Comparison of ENCODE assay signal across 6 cellular contexts in the genomic region with DNA sequence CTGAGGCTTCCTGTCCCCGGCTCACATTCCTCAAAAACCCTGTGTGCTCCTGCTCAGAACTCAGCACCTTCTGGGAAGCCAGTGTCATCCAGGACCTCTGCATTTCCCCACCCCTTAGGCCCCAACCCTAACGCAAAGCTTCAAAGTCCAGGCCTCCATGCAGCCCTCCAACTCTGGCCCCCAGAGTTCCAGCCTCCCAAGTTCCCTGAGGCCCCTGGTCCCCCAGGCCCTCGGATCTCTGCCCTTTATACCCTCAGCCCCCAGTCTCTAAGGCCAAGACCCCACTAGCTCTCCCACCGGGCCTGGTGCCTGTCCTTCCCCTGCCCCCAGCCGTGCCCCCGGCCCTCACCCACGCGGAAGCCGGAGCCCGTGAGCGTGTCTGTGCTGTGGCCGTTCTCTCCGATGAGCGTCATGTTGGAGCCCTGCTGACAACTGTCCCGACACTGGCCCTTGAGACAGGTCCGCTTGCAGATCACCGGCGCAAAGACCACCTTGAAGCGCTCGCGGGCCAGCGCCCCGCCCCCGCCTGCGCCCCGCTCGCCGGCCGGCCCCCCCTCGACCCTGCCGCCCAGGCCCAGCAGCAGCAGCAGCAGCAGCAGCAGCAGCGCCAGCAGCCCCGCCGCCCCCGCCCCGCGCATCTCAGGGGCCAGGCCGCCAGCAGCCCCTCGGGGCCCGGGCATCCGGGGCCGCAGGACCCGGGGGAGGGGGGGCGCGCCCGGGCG. TPM values are rescaled to one million over a fixed set of nuclear protein-coding genes. Genes with fewer than 3 reads are reported as not detected.
DNase-seq lines count a peak whose midpoint lies in the region; ATAC-seq and TF ChIP-seq lines count a peak whose summit lies in the region.

No MANE protein-coding gene starts in this region.

- H3K9me3 ChIP-seq in Peyer's patch (no peaks in the 10 kb centered on the region), endodermal cell (ENCODE audit: control insufficient read depth, low read length) (no peaks in the 10 kb centered on the region), skeletal muscle satellite cell (replicated peaks; ENCODE audit: low read length) (no peaks in the 10 kb centered on the region)

- no peaks in the 10 kb centered on the region for H3K36me3 Mint-ChIP-seq in endodermal cell (ENCODE audit: low read depth)

- peak overlapping the region; percentile 87 to 90 (median 88) for H3K27ac ChIP-seq in Peyer's patch
- no peak overlapping the region for H3K27ac ChIP-seq in endodermal cell (ENCODE audit: low read depth, low read length)

- peaks cover 53% of the 10 kb centered on the region for H3K27me3 Mint-ChIP-seq in endodermal cell (ENCODE audit: insufficient read depth)

- H3K9me3 Mint-ChIP-seq in endodermal cell = no peaks in the 10 kb centered on the region

- TF ChIP-seq POLR2A in Peyer's patch (IDR thresholded peaks at IDR 0.05) = no peak

- no peak overlapping the region for H3K27ac Mint-ChIP-seq in endodermal cell

- H3K9ac ChIP-seq in endodermal cell (ENCODE audit: extremely low read depth, low read length, poor library complexity, severe bottlenecking) (no peak overlapping the region), skeletal muscle satellite cell (ENCODE audit: low read depth, low read length) (peak overlapping the region; percentile 78)

- peak overlapping the region; percentile 93 for H3K4me2 ChIP-seq in skeletal muscle satellite cell (ENCODE audit: low read length)

- H3K27me3 ChIP-seq in Peyer's patch (no peaks in the 10 kb centered on the region), endodermal cell (ENCODE audit: control insufficient read depth, insufficient read depth, low read length, poor library complexity, severe bottlenecking) (peaks cover 15% of the 10 kb centered on the region), skeletal muscle satellite cell (ENCODE audit: control insufficient read depth, insufficient read depth, low read length) (no peaks in the 10 kb centered on the region)

- peak overlapping the region; percentile 59 for H3K4me3 Mint-ChIP-seq in endodermal cell

- H3K4me1 Mint-ChIP-seq in endodermal cell = peaks cover 17% of the 10 kb centered on the region

- H3K4me3 ChIP-seq in Peyer's patch (peak overlapping the region; percentile 48 to 74 (median 62)), endodermal cell (ENCODE audit: low read length) (peak overlapping the region; percentile 49), skeletal muscle satellite cell (ENCODE audit: low read length) (peak overlapping the region; percentile 74)

- H3K4me1 ChIP-seq in Peyer's patch (peaks cover 5 to 73% (median 15%) of the 10 kb centered on the region in 4 donors), endodermal cell (ENCODE audit: control insufficient read depth, insufficient read depth, low read length) (peaks cover 17% of the 10 kb centered on the region), skeletal muscle satellite cell (ENCODE audit: control insufficient read depth, insufficient read depth, low read length) (peaks cover 66% of the 10 kb centered on the region)

- no peak for TF ChIP-seq CTCF in Peyer's patch (IDR thresholded peaks at IDR 0.05)
- TF ChIP-seq CTCF in endodermal cell (conservative IDR thresholded peaks at IDR 0.05) = no peak

- no peaks in the 10 kb centered on the region for H3K36me3 ChIP-seq in Peyer's patch
- no peaks in the 10 kb centered on the region for H3K36me3 ChIP-seq in endodermal cell (ENCODE audit: control insufficient read depth, insufficient read depth, low read length)
- H3K36me3 ChIP-seq in skeletal muscle satellite cell (ENCODE audit: insufficient read depth, low read length) = peaks cover 4% of the 10 kb centered on the region

- DNase-seq in Peyer's patch (no peak), endodermal cell (peak; percentile 67), NOMO-1 treated with dmso at 0.1 percent for 144 hours (lab: John Stamatoyannopoulos, UW; ENCODE audit: unreplicated experiment) (no peak), NCI-H345 (lab: John Stamatoyannopoulos, UW) (no peak)

- 20 to 29% methylated on average over 13 to 47 of the region's 47 CpGs for WGBS in endodermal cell (ENCODE audit: insufficient coverage in 1 of 2, insufficient read length in 1 of 2), 2 experiments

- no peak for ATAC-seq in HG03135 (IDR thresholded peaks at IDR 0.05; ENCODE audit: unreplicated experiment)

RNA-seq across cellular contexts. Expression of a gene that starts 0.7 kb away (rescaled TPM):
- 100 to 1,000 TPM in 1 of 4 donors, 10 to 100 TPM in 3; 42.0 to 150 (median 88.3) TPM for total RNA-seq in Peyer's patch
- 10 to 100 TPM; 19.7 to 24.2 TPM for total RNA-seq in endodermal cell
- 23.3 TPM for polyA plus RNA-seq in endodermal cell (2013, experiment 1 of 2)
- polyA plus RNA-seq in endodermal cell (2013, experiment 2 of 2) = 23.8 TPM
- total RNA-seq in skeletal muscle satellite cell (2012; rRNA removed) = 40.0 and 50.7 TPM in 2 replicates

RNA-seq across cellular contexts. Expression of a gene that starts 12.8 kb away (rescaled TPM):
- 10 to 100 TPM; 16.5 to 25.7 (median 25.4) TPM for total RNA-seq in Peyer's patch
- total RNA-seq in endodermal cell = 10 to 100 TPM; 32.8 to 36.5 TPM
- polyA plus RNA-seq in endodermal cell (2013, experiment 1 of 2) = 44.3 TPM
- polyA plus RNA-seq in endodermal cell (2013, experiment 2 of 2) = 45.3 TPM
- total RNA-seq in skeletal muscle satellite cell (2012; rRNA removed) = 77.6 and 102 TPM in 2 replicates

RNA-seq across cellular contexts. Expression of a gene that starts 14.9 kb away (rescaled TPM):
- total RNA-seq in Peyer's patch = 10 to 100 TPM; 30.8 to 44.6 (median 32.4) TPM
- 10 to 100 TPM; 23.3 to 24.9 TPM for total RNA-seq in endodermal cell
- polyA plus RNA-seq in endodermal cell (2013, experiment 1 of 2) = 52.4 TPM
- 52.7 TPM for polyA plus RNA-seq in endodermal cell (2013, experiment 2 of 2)
- 13.4 and 21.8 TPM in 2 replicates for total RNA-seq in skeletal muscle satellite cell (2012; rRNA removed)

RNA-seq across cellular contexts. Expression of a gene that starts 18.4 kb away (rescaled TPM):
- total RNA-seq in Peyer's patch = 100 to 1,000 TPM in 3 of 4 donors, 10 to 100 TPM in 1; 65.2 to 163 (median 121) TPM
- total RNA-seq in endodermal cell = 1 to 10 TPM; 6.2 to 9.8 TPM
- polyA plus RNA-seq in endodermal cell (2013, experiment 1 of 2) = 7.1 TPM
- polyA plus RNA-seq in endodermal cell (2013, experiment 2 of 2) = 5.5 TPM
- total RNA-seq in skeletal muscle satellite cell (2012; rRNA removed) = 35.0 and 44.8 TPM in 2 replicates

RNA-seq across cellular contexts. Expression of a gene that starts 32.6 kb away (rescaled TPM):
- total RNA-seq in Peyer's patch = 10 to 100 TPM; 73.4 to 88.1 (median 79.0) TPM
- 10 to 100 TPM; 62.9 to 67.4 TPM for total RNA-seq in endodermal cell
- polyA plus RNA-seq in endodermal cell (2013, experiment 1 of 2) = 54.0 TPM
- polyA plus RNA-seq in endodermal cell (2013, experiment 2 of 2) = 51.0 TPM
- 92.8 and 102 TPM in 2 replicates for total RNA-seq in skeletal muscle satellite cell (2012; rRNA removed)
